ENCODE assay signal across 1 cellular context in genomic region chr4:26223160-26223559, GRCh38.
TF ChIP-seq lines count a peak whose summit lies in the region.

No MANE protein-coding gene starts in this region.

TF ChIP-seq in IMR-90, 13 proteins besides CTCF, POLR2A, EP300 and RAD21:
- TF ChIP-seq CHD1 (IDR thresholded peaks at IDR 0.05; ENCODE audit: low read depth, low read length), result no peak
